ENCODE assay signal across 11 cellular contexts in the genomic region with DNA sequence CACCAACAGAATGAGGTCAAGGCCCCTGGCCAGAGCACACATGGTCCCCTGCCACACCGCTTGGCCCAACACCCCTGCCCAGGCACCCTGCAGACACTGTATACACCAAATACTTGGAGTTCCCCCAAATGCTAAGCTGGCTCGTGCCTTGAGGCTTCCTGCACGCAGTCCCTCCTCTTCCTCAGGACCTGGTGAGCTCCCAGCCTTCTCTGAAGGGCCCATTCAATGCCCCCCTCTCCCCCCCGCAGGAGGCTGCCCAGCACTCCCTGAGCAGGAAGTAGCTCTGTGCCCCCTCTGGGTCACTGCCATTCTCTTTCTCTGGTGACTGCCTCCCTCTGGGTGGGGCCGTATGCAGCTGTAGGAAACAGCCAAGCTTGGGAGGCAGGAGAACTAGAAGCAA.
DNase-seq lines count a peak whose midpoint lies in the region; ATAC-seq, FAIRE-seq and TF ChIP-seq lines count a peak whose summit lies in the region.
"Had no signal": no experiment of that assay in that cellular context is flagged by ENCODE, and none has a peak within 500 bp of the region (broad histone marks: within the 10 kb centered on the region; RNA-seq: fewer than 3 reads in every experiment).

No MANE protein-coding gene starts in this region.

- no peak for TF ChIP-seq RAD21 in H1 (IDR thresholded peaks at IDR 0.05 in 1 of 2, conservative IDR thresholded peaks at IDR 0.05 in 1 of 2; ENCODE audit: low read depth in 2 of 2, low read length in 2 of 2)

- H3K27ac ChIP-seq in H1 (ENCODE audit: low read depth, low read length): no peak overlapping the region; the same call in 1 of the 2 replicates
- peak overlapping the region; percentile 45 for H3K27ac ChIP-seq in muscle layer of duodenum (ENCODE audit: low read length)
- H3K27ac ChIP-seq in aorta (ENCODE audit: low read depth in 1 of 2, low read length in 2 of 2): peak overlapping the region; percentile 4 to 97
- H3K27ac ChIP-seq: right lobe of liver had no signal

- WGBS in H1 (ENCODE audit: extremely low coverage in 1 of 2, insufficient coverage in 1 of 2, insufficient read length in 1 of 2, insufficient replicate concordance in 2 of 2, low coverage in 1 of 2, low lambda C conversion rate in 2 of 2, missing lambda C conversion rate in 1 of 2), 2 experiments: 74% methylated on average over 4 of the region's 5 CpGs; no CpG with 5 or more reads in 1 of the 2 experiments
- whole genome bisulfite sequencing in aorta, 2 donors: 5 to 9% methylated on average over 4 to 5 of the region's 5 CpGs

- CTCF ChIA-PET in H1 (lab: Charles Lee; ENCODE audit: partially characterized antibody): interaction anchor here (0.7 to 2.4 kb wide), 8 partner anchors 10 to 108 kb away, joined by 3 to 16 read pairs (median 3); no protein-coding TSS in a partner anchor

- no peak overlapping the region for H3K9ac ChIP-seq in H1 (replicated peaks in 1 of 4; ENCODE audit: extremely low read depth in 1 of 4, low read depth in 3 of 4, low read length in 3 of 4)

- peak overlapping the region; percentile 93 for H2AK5ac ChIP-seq in H1 (ENCODE audit: low read depth, low read length)

- H3K4me1 ChIP-seq in H1 (replicated peaks in 1 of 4; ENCODE audit: control insufficient read depth in 3 of 4, insufficient read depth in 4 of 4, low read length in 3 of 4) (peaks cover 16 to 64% (median 47%) of the 10 kb centered on the region in 4 experiments), muscle layer of duodenum (ENCODE audit: control insufficient read depth in 1 of 2, insufficient read depth in 2 of 2, low read length in 2 of 2) (peaks cover 37 to 56% of the 10 kb centered on the region in 2 donors), aorta (ENCODE audit: control insufficient read depth in 1 of 2, insufficient read depth in 2 of 2, low read length in 2 of 2) (peaks cover 0 to 6% of the 10 kb centered on the region in 2 donors)

- H2BK5ac ChIP-seq in H1 (ENCODE audit: low read depth, low read length): peak overlapping the region; percentile 85

- H2BK12ac ChIP-seq in H1 (ENCODE audit: low read depth, low read length): peak overlapping the region; percentile 82; the same call in 1 of the 2 replicates

- H3K9me3 ChIP-seq in H1 (ENCODE audit: insufficient read depth in 2 of 2, low read depth in 1 of 2, low read length in 1 of 2): no peaks in the 10 kb centered on the region
- no peaks in the 10 kb centered on the region for H3K9me3 ChIP-seq in muscle layer of duodenum (ENCODE audit: control insufficient read depth in 1 of 2, low read length in 2 of 2)
- H3K9me3 ChIP-seq in aorta (ENCODE audit: control insufficient read depth, low read length): no peaks in the 10 kb centered on the region
- H3K9me3 ChIP-seq: right lobe of liver had no signal

- no peaks in the 10 kb centered on the region for H3K23me2 ChIP-seq in H1 (ENCODE audit: low read depth, low read length)

- H3K36me3 ChIP-seq in H1 (ENCODE audit: control insufficient read depth in 2 of 4, insufficient read depth in 4 of 4, low read length in 3 of 4): no peaks in the 10 kb centered on the region
- no peaks in the 10 kb centered on the region for H3K36me3 ChIP-seq in muscle layer of duodenum (ENCODE audit: control insufficient read depth in 1 of 2, insufficient read depth in 2 of 2, low read length in 2 of 2)
- H3K36me3 ChIP-seq in aorta (ENCODE audit: control insufficient read depth in 1 of 2, insufficient read depth in 2 of 2, low read length in 1 of 2): no peaks in the 10 kb centered on the region
- H3K36me3 ChIP-seq: right lobe of liver had no signal

- H3K4me2 ChIP-seq in H1 (ENCODE audit: insufficient read depth in 1 of 2, low read depth in 2 of 2, low read length in 2 of 2): peak overlapping the region; percentile 49; a peak in 3 of 4 replicates

- peaks cover 18% of the 10 kb centered on the region for H3K79me1 ChIP-seq in H1 (ENCODE audit: low read depth, low read length)

- no peak overlapping the region for H3K23ac ChIP-seq in H1 (ENCODE audit: insufficient read length)

- TF ChIP-seq CTCF in H1 (IDR thresholded peaks at IDR 0.05; ENCODE audit: control extremely low read depth in 1 of 3, insufficient read depth in 1 of 3, low read depth in 1 of 3, low read length in 3 of 3): no peak

- peak overlapping the region; percentile 53; the same call in 1 of the 2 replicates for H2BK20ac ChIP-seq in H1 (ENCODE audit: low read length)

- no peak for TF ChIP-seq EP300 in H1 (IDR thresholded peaks at IDR 0.05; ENCODE audit: borderline replicate concordance in 1 of 2, low read depth in 2 of 2, low read length in 2 of 2)

- peak overlapping the region; percentile 9; the same call in 1 of the 2 replicates for H4K8ac ChIP-seq in H1 (ENCODE audit: extremely low read depth, insufficient read depth, low read length)

- peak overlapping the region; percentile 0 for H3K4ac ChIP-seq in H1 (replicated peaks; ENCODE audit: insufficient read length, low read depth, low read length)

- ATAC-seq in Right ventricle myocardium inferior: peak; percentile 55
- ATAC-seq in aorta (ENCODE audit: low FRiP score): no peak
- ATAC-seq: right lobe of liver had no signal

- no peak overlapping the region for H3K56ac ChIP-seq in H1 (replicated peaks; ENCODE audit: insufficient read length, low read depth, low read length)

- no peak overlapping the region for H2AFZ ChIP-seq in H1 (ENCODE audit: low read length)

- peak overlapping the region; percentile 61 for H4K91ac ChIP-seq in H1 (replicated peaks; ENCODE audit: insufficient read length, low read length)

- H3K14ac ChIP-seq in H1 (ENCODE audit: insufficient read length): no peak overlapping the region

- H3K27me3 ChIP-seq in H1 (replicated peaks in 1 of 4; ENCODE audit: control insufficient read depth in 3 of 4, extremely low read depth in 1 of 4, insufficient read depth in 3 of 4, low read length in 3 of 4) (no peaks in the 10 kb centered on the region), muscle layer of duodenum (ENCODE audit: low read depth, low read length) (no peaks in the 10 kb centered on the region), aorta (ENCODE audit: control insufficient read depth in 1 of 2, insufficient read depth in 2 of 2, low read length in 1 of 2) (no peaks in the 10 kb centered on the region)
- H3K27me3 ChIP-seq: right lobe of liver had no signal

- no peak overlapping the region for H2BK15ac ChIP-seq in H1 (ENCODE audit: low read length)

- H4K5ac ChIP-seq in H1 (ENCODE audit: insufficient read length, low read depth, low read length): no peak overlapping the region

- peaks cover 9 to 18% of the 10 kb centered on the region in 2 experiments for H4K20me1 ChIP-seq in H1 (replicated peaks in 1 of 2; ENCODE audit: control insufficient read depth in 1 of 2, insufficient read depth in 2 of 2, low read length in 2 of 2)

- H3K79me2 ChIP-seq in H1 (ENCODE audit: control insufficient read depth in 1 of 2, insufficient read depth in 2 of 2, low read length in 2 of 2): peaks cover 0 to 83% of the 10 kb centered on the region in 2 experiments; a peak in 2 of 4 replicates

- TF ChIP-seq POLR2A in H1 (IDR thresholded peaks at IDR 0.05; ENCODE audit: control extremely low read depth in 1 of 2, low read depth in 2 of 2, low read length in 2 of 2): no peak

- H2BK120ac ChIP-seq in H1 (replicated peaks; ENCODE audit: low read depth, low read length): peak overlapping the region; percentile 18

- FAIRE-seq in H1 (lab: Jason Lieb, UNC): no peak

- H3K4me3 ChIP-seq in H1 (ENCODE audit: extremely low read depth in 1 of 4, insufficient read depth in 2 of 4, low read depth in 3 of 4, low read length in 4 of 4) (no peak overlapping the region), muscle layer of duodenum (ENCODE audit: low read depth in 1 of 2, low read length in 2 of 2) (no peak overlapping the region), aorta (ENCODE audit: low read length in 2 of 2) (no peak overlapping the region)
- H3K4me3 ChIP-seq: right lobe of liver had no signal

- peak overlapping the region; percentile 60 for H3K18ac ChIP-seq in H1 (ENCODE audit: extremely low read depth, low read length)

- POLR2A ChIA-PET in H1 (lab: Charles Lee; ENCODE audit: partially characterized antibody): no interaction called here

- intact Hi-C loops in Right ventricle myocardium inferior (cut with DNase I) (loop anchor here (5.0 kb wide), 2 partner anchors 33 to 48 kb away; no protein-coding TSS in a partner anchor), cardiac septum (cut with DNase I) (loop anchor here (5.0 kb wide), 2 partner anchors 52 to 68 kb away; no protein-coding TSS in a partner anchor), aorta (cut with DNase I) (no loop called here)

- DNase-seq in Right ventricle myocardium inferior (ENCODE audit: missing footprints) (no peak), cardiac septum (ENCODE audit: low spot score) (no peak), H1 (ENCODE audit: low read depth in 1 of 2, low spot score in 2 of 2) (no peak), aorta (no peak), Kasumi-1 (lab: John Stamatoyannopoulos, UW) (no peak), GM19238 (ENCODE audit: insufficient read length, low spot score) (no peak), NCI-H510A treated with DMSO at 0.1 percent for 48 hours (lab: John Stamatoyannopoulos, UW) (no peak)
- DNase-seq: activated T-cell treated with anti-CD3 and anti-CD28 coated beads, Interleukin-2, amount 50 U/mL, for 72 hours; effector CD4-positive, alpha-beta T cell; right lobe of liver had no signal

TF ChIP-seq in H1, 55 proteins besides CTCF, POLR2A, EP300 and RAD21 (continues in another document):
- TF ChIP-seq RNF2 (IDR thresholded peaks at IDR 0.05; ENCODE audit: borderline replicate concordance, low read depth, low read length, missing control alignments, poor library complexity, severe bottlenecking) (no peak), SRF (IDR thresholded peaks at IDR 0.05; ENCODE audit: low read depth, low read length) (no peak), SAP30 (IDR thresholded peaks at IDR 0.05; ENCODE audit: insufficient read depth, insufficient replicate concordance, low read length) (no peak), CHD2 (IDR thresholded peaks at IDR 0.05; ENCODE audit: low read length) (no peak), RBBP5 (IDR thresholded peaks at IDR 0.05; ENCODE audit: borderline replicate concordance, low read depth, low read length) (no peak), SUZ12 (IDR thresholded peaks at IDR 0.05; ENCODE audit: low read length) (no peak), PHF8 (conservative IDR thresholded peaks at IDR 0.05; ENCODE audit: low read depth, low read length) (no peak), ZNF274 (IDR thresholded peaks at IDR 0.05; ENCODE audit: borderline replicate concordance, extremely low read depth, low read length) (no peak), CHD1 (IDR thresholded peaks at IDR 0.05; ENCODE audit: low read depth, low read length) (no peak), KDM5A (IDR thresholded peaks at IDR 0.05; ENCODE audit: low read length) (no peak), ASH2L (IDR thresholded peaks at IDR 0.05; ENCODE audit: low read length) (no peak), POU5F1 (IDR thresholded peaks at IDR 0.05; ENCODE audit: low read depth, low read length) (no peak), POLR2AphosphoS5 (IDR thresholded peaks at IDR 0.05; ENCODE audit: low read depth, low read length) (no peak), BACH1 (IDR thresholded peaks at IDR 0.05; ENCODE audit: low read length) (no peak)

Comparison
In these comparisons a context has a peak if more than half of its experiments do, and no peak if none do; other contexts are left out.
1. intact Hi-C loops: an anchor here in Right ventricle myocardium inferior (5.0 kb wide) and cardiac septum (5.0 kb wide); none called in aorta.